In genomic region chr20:58650181-58650775, GRCh38 we compare ENCODE assay signal across 1 cellular context.
TF ChIP-seq lines count a peak whose summit lies in the region.

No MANE protein-coding gene starts in this region.

TF ChIP-seq in WTC11, 78 proteins besides CTCF, POLR2A, EP300 and RAD21 (continued from another document):
- TF ChIP-seq, protein P1, sequence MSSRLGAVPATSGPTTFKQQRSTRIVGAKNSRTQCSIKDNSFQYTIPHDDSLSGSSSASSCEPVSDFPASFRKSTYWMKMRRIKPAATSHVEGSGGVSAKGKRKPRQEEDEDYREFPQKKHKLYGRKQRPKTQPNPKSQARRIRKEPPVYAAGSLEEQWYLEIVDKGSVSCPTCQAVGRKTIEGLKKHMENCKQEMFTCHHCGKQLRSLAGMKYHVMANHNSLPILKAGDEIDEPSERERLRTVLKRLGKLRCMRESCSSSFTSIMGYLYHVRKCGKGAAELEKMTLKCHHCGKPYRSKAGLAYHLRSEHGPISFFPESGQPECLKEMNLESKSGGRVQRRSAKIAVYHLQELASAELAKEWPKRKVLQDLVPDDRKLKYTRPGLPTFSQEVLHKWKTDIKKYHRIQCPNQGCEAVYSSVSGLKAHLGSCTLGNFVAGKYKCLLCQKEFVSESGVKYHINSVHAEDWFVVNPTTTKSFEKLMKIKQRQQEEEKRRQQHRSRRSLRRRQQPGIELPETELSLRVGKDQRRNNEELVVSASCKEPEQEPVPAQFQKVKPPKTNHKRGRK (CRISPR knock-in tag; IDR thresholded peaks at IDR 0.05; ENCODE audit: borderline replicate concordance), result no peak
- TF ChIP-seq KAT7 (CRISPR knock-in tag; IDR thresholded peaks at IDR 0.05; ENCODE audit: borderline replicate concordance), result no peak
- no peak for TF ChIP-seq NR1H2 (CRISPR knock-in tag; IDR thresholded peaks at IDR 0.05)
- no peak for TF ChIP-seq FOXJ3 (CRISPR knock-in tag; IDR thresholded peaks at IDR 0.05; ENCODE audit: borderline replicate concordance)
